In the genomic region with DNA sequence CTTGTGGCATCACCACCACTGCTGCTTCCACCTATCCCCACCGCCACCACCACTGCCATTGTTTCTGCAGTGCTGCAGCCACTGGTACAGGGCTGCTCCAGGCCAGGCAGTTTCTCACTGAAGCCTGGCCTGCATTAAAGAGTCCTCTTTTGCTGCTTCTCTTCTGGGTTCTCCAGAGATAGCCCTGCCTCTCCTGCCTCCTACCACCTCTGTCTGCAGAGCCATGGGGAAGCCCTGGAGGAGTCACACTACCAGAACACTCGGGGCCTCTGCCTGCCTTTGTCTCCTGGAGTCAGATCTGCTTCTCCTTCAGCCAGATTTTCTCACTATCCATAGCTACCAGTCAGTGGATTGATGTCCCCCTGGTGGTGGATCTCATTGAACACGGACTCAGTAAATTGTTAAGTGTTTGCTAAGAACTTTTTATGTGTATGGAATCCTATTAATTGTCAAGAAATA, we compare ENCODE assay signal across 8 cellular contexts. TPM values are rescaled to one million over a fixed set of nuclear protein-coding genes. Genes with fewer than 3 reads are reported as not detected.
DNase-seq lines count a peak whose midpoint lies in the region; ATAC-seq, FAIRE-seq and TF ChIP-seq lines count a peak whose summit lies in the region.

No MANE protein-coding gene starts in this region.

- H3K27me3 ChIP-seq in pancreas, result no peaks in the 10 kb centered on the region

- H3K4me1 ChIP-seq in pancreas, result peaks cover 0 to 10% (median 0%) of the 10 kb centered on the region in 3 donors

- H3K9me3 ChIP-seq in pancreas, result no peaks in the 10 kb centered on the region

- no peaks in the 10 kb centered on the region for H3K36me3 ChIP-seq in pancreas

- peaks cover 11% of the 10 kb centered on the region for H3K9me3 Mint-ChIP-seq in activated naive CD8-positive, alpha-beta T cell treated with anti-CD3 and anti-CD28 coated beads, Interleukin-2, amount 50 U/mL, for 24 hours
- H3K9me3 Mint-ChIP-seq in activated naive CD8-positive, alpha-beta T cell treated with anti-CD3 and anti-CD28 coated beads for 36 hours, result peaks cover 6% of the 10 kb centered on the region

- no peak for ATAC-seq in activated naive CD8-positive, alpha-beta T cell treated with anti-CD3 and anti-CD28 coated beads, Interleukin-2, amount 50 U/mL, for 24 hours
- ATAC-seq in pancreas, result peak; percentile 91 to 99 (median 96)
- ATAC-seq in GM19467 (IDR thresholded peaks at IDR 0.05; ENCODE audit: unreplicated experiment), result no peak
- no peak for ATAC-seq in GM21515 (IDR thresholded peaks at IDR 0.05; ENCODE audit: unreplicated experiment)

- H3K4me3 ChIP-seq in pancreas, result no peak overlapping the region

- H3K4me3 Mint-ChIP-seq in activated naive CD8-positive, alpha-beta T cell treated with anti-CD3 and anti-CD28 coated beads, Interleukin-2, amount 50 U/mL, for 24 hours, result no peak overlapping the region
- H3K4me3 Mint-ChIP-seq in activated naive CD8-positive, alpha-beta T cell treated with anti-CD3 and anti-CD28 coated beads for 36 hours, result no peak overlapping the region

- H3K27me3 Mint-ChIP-seq in activated naive CD8-positive, alpha-beta T cell treated with anti-CD3 and anti-CD28 coated beads, Interleukin-2, amount 50 U/mL, for 24 hours, result peaks cover 12% of the 10 kb centered on the region
- peaks cover 18% of the 10 kb centered on the region for H3K27me3 Mint-ChIP-seq in activated naive CD8-positive, alpha-beta T cell treated with anti-CD3 and anti-CD28 coated beads for 36 hours

- DNase-seq in activated naive CD8-positive, alpha-beta T cell treated with anti-CD3 and anti-CD28 coated beads, Interleukin-2, amount 50 U/mL, for 24 hours, result peak; percentile 1
- no peak for DNase-seq in activated naive CD8-positive, alpha-beta T cell treated with anti-CD3 and anti-CD28 coated beads for 36 hours
- no peak for DNase-seq in RCC 7860 (ENCODE audit: low spot score)
- DNase-seq in fibroblast of gingiva (ENCODE audit: low read depth), result peak; percentile 74
- DNase-seq in pancreas, result peak in 5 of 6 donors; percentile 29 to 71 (median 56)
- no peak for DNase-seq in epidermal melanocyte (ENCODE audit: insufficient read length, low spot score)

- WGBS in pancreas, 2 donors, result 24 to 25% methylated on average over 3 of the region's 3 CpGs

- H3K27ac ChIP-seq in pancreas, result no peak overlapping the region

- no peaks in the 10 kb centered on the region for H3K36me3 Mint-ChIP-seq in activated naive CD8-positive, alpha-beta T cell treated with anti-CD3 and anti-CD28 coated beads, Interleukin-2, amount 50 U/mL, for 24 hours (ENCODE audit: low read depth)
- H3K36me3 Mint-ChIP-seq in activated naive CD8-positive, alpha-beta T cell treated with anti-CD3 and anti-CD28 coated beads for 36 hours, result no peaks in the 10 kb centered on the region

- peak; percentile 40 to 57 (median 50) for TF ChIP-seq CTCF in pancreas (IDR thresholded peaks at IDR 0.05)

- H3K4me1 Mint-ChIP-seq in activated naive CD8-positive, alpha-beta T cell treated with anti-CD3 and anti-CD28 coated beads, Interleukin-2, amount 50 U/mL, for 24 hours, result no peaks in the 10 kb centered on the region
- H3K4me1 Mint-ChIP-seq in activated naive CD8-positive, alpha-beta T cell treated with anti-CD3 and anti-CD28 coated beads for 36 hours, result no peaks in the 10 kb centered on the region

- intact Hi-C loops in pancreas (cut with DNase I), result loop anchor here in 2 of 3 donors (5.0 to 10.0 kb wide), 2 partner anchors 195 to 198 kb away; no protein-coding TSS in a partner anchor

- peak; percentile 10 for FAIRE-seq in RCC 7860 (lab: Jason Lieb, UNC)
- no peak for FAIRE-seq in pancreas (lab: Jason Lieb, UNC)

- H3K27ac Mint-ChIP-seq in activated naive CD8-positive, alpha-beta T cell treated with anti-CD3 and anti-CD28 coated beads, Interleukin-2, amount 50 U/mL, for 24 hours, result no peak overlapping the region
- no peak overlapping the region for H3K27ac Mint-ChIP-seq in activated naive CD8-positive, alpha-beta T cell treated with anti-CD3 and anti-CD28 coated beads for 36 hours

RNA-seq across cellular contexts. Expression of gene DDAH1, which starts 37.7 kb away (rescaled TPM):
- total RNA-seq in activated naive CD8-positive, alpha-beta T cell treated with anti-CD3 and anti-CD28 coated beads for 36 hours, result under 1 TPM in 1 of 2 experiments, not detected in 1; 0.16 TPM
- total RNA-seq in pancreas, result 10 to 100 TPM; 20.9 to 34.2 (median 23.6) TPM
- polyA plus RNA-seq in pancreas, result 10 to 100 TPM in 1 of 2 donors, 1 to 10 TPM in 1; 8.1 to 11.5 TPM

Comparison
In these comparisons a context has a peak if more than half of its experiments do, and no peak if none do; other contexts are left out.
1. DNase-seq: peak in activated naive CD8-positive, alpha-beta T cell treated with anti-CD3 and anti-CD28 coated beads, Interleukin-2, amount 50 U/mL, for 24 hours (single experiment), fibroblast of gingiva (single experiment) and pancreas (5 of 6); none in activated naive CD8-positive, alpha-beta T cell treated with anti-CD3 and anti-CD28 coated beads for 36 hours (single experiment), RCC 7860 (single experiment) and epidermal melanocyte (single experiment).
2. ATAC-seq: peak in pancreas (4 of 4); none in activated naive CD8-positive, alpha-beta T cell treated with anti-CD3 and anti-CD28 coated beads, Interleukin-2, amount 50 U/mL, for 24 hours (single experiment), GM19467 (single experiment) and GM21515 (single experiment).
3. RNA of gene DDAH1, which starts 37.7 kb away (total RNA-seq): 20.9 to 34.2 TPM in pancreas; 0.16 TPM in activated naive CD8-positive, alpha-beta T cell treated with anti-CD3 and anti-CD28 coated beads for 36 hours; every median in the first group is over 10 times any median in the second.